In the genomic region with DNA sequence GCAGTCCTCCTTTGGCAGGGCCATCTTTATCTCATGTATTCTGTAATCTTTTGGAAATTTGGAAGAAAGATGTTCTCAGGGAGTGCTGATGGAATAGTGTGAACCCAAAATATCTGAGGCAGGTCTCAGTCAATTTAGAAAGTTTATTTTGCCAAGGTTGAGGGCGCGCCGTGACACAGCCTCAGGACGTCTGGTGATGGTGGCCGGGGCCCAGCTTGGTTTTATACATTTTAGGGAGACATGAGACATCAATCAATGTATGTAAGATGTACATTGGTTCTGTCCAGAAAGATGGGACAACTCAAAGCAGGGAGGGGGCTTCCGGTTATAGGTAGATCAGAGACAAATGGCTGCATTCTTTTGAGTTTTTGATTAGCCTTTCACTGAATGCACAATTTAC, we compare ENCODE assay signal across 14 cellular contexts.
DNase-seq lines count a peak whose midpoint lies in the region; ATAC-seq and TF ChIP-seq lines count a peak whose summit lies in the region.
"Had no signal": no experiment of that assay in that cellular context is flagged by ENCODE, and none has a peak within 500 bp of the region (broad histone marks: within the 10 kb centered on the region; RNA-seq: fewer than 3 reads in every experiment).

No MANE protein-coding gene starts in this region.

- no peak overlapping the region for H2AK5ac ChIP-seq in H9 (ENCODE audit: insufficient read length, low read length)

- H3K9ac ChIP-seq in H9 (ENCODE audit: extremely low read depth, insufficient read length, low read length): no peak overlapping the region
- H3K9ac ChIP-seq: GM23248 had no signal

- no peak for ATAC-seq in HG02973 (IDR thresholded peaks at IDR 0.05; ENCODE audit: unreplicated experiment)

- no peak overlapping the region for H2BK120ac ChIP-seq in H9 (ENCODE audit: low read depth, low read length, poor library complexity, severe bottlenecking)

- no peak overlapping the region for H3K23ac ChIP-seq in H9 (ENCODE audit: insufficient read length, low read depth, low read length)

- H3K27me3 ChIP-seq in H9 (ENCODE audit: insufficient read depth, low read length) (no peaks in the 10 kb centered on the region), testis (no peaks in the 10 kb centered on the region)

- no peaks in the 10 kb centered on the region for H3K36me3 Mint-ChIP-seq in H9 (ENCODE audit: insufficient read depth in 1 of 3, low read depth in 3 of 3)
- H3K36me3 Mint-ChIP-seq in progenitor cell of endocrine pancreas (ENCODE audit: insufficient read depth): no peaks in the 10 kb centered on the region
- H3K36me3 Mint-ChIP-seq: CD4-positive, alpha-beta memory T cell had no signal

- H2AFZ ChIP-seq in H9 (ENCODE audit: low read length): no peak overlapping the region
- H2AFZ ChIP-seq: GM23248 had no signal

- H2BK5ac ChIP-seq in H9 (ENCODE audit: insufficient read length, low read length): no peak overlapping the region

- H3K9me3 Mint-ChIP-seq in H9: no peaks in the 10 kb centered on the region; a peak in 1 of 5 replicates
- H3K9me3 Mint-ChIP-seq in progenitor cell of endocrine pancreas (ENCODE audit: low read depth): no peaks in the 10 kb centered on the region

- H4K20me1 ChIP-seq in H9 (ENCODE audit: control insufficient read depth, insufficient read depth, insufficient read length): peaks cover 5% of the 10 kb centered on the region

- H3K18ac ChIP-seq in H9 (ENCODE audit: insufficient read length, low read depth, low read length): no peak overlapping the region

- H3K4ac ChIP-seq in H9 (ENCODE audit: low read depth, low read length): no peak overlapping the region

- H3K4me1 Mint-ChIP-seq in H9 (no peaks in the 10 kb centered on the region), progenitor cell of endocrine pancreas (ENCODE audit: low read depth) (no peaks in the 10 kb centered on the region)
- H3K4me1 Mint-ChIP-seq: CD4-positive, alpha-beta memory T cell had no signal

- H3K56ac ChIP-seq in H9 (ENCODE audit: insufficient read length, low read depth, low read length): no peak overlapping the region

- no peaks in the 10 kb centered on the region for H3K36me3 ChIP-seq in testis (ENCODE audit: low read depth, missing control alignments)

- no peak overlapping the region for H3K4me3 Mint-ChIP-seq in H9
- H3K4me3 Mint-ChIP-seq in progenitor cell of endocrine pancreas (ENCODE audit: low read depth): no peak overlapping the region
- H3K4me3 Mint-ChIP-seq: CD4-positive, alpha-beta memory T cell had no signal

- H3K14ac ChIP-seq in H9 (ENCODE audit: insufficient read depth, low read length): no peak overlapping the region

- H3K4me3 ChIP-seq in testis (no peak overlapping the region), coronary artery (no peak overlapping the region)
- H3K4me3 ChIP-seq: GM23248 had no signal

- no peak for TF ChIP-seq POLR2A in testis (IDR thresholded peaks at IDR 0.05)

- H4K8ac ChIP-seq in H9 (replicated peaks; ENCODE audit: insufficient read length, low read depth, low read length): no peak overlapping the region

- no peaks in the 10 kb centered on the region for H3K79me2 ChIP-seq in H9 (ENCODE audit: insufficient read depth, low read length)

- no peak overlapping the region for H4K91ac ChIP-seq in H9 (ENCODE audit: insufficient read length, low read depth, low read length)

- H2BK20ac ChIP-seq in H9 (ENCODE audit: low read depth, low read length, poor library complexity, severe bottlenecking): no peak overlapping the region

- no peak overlapping the region for H3K27ac Mint-ChIP-seq in H9
- no peak overlapping the region for H3K27ac Mint-ChIP-seq in progenitor cell of endocrine pancreas

- H3K27ac ChIP-seq in H9 (ENCODE audit: insufficient read length, low read depth, low read length): no peak overlapping the region
- H3K27ac ChIP-seq in testis: no peak overlapping the region
- no peak overlapping the region for H3K27ac ChIP-seq in coronary artery
- H3K27ac ChIP-seq: 22Rv1, C4-2B, GM23248 had no signal

- peak; percentile 19 for DNase-seq in activated CD8-positive, alpha-beta memory T cell treated with anti-CD3 and anti-CD28 coated beads for 24 hours
- no peak for DNase-seq in activated CD8-positive, alpha-beta memory T cell treated with anti-CD3 and anti-CD28 coated beads, Interleukin-2, amount 50 U/mL, for 48 hours
- DNase-seq in H9: peak; percentile 4
- DNase-seq in posterior vena cava (ENCODE audit: low spot score): peak; percentile 30
- peak; percentile 4 for DNase-seq in testis
- no peak for DNase-seq in progenitor cell of endocrine pancreas (ENCODE audit: low spot score, unreplicated experiment)
- DNase-seq in coronary artery (ENCODE audit: low spot score): no peak
- DNase-seq: CD4-positive, alpha-beta memory T cell; DMS79; EL; GM23248 had no signal

- no peaks in the 10 kb centered on the region for H3K9me3 ChIP-seq in H9 (ENCODE audit: control insufficient read depth, low read depth, low read length)
- H3K9me3 ChIP-seq in testis: no peaks in the 10 kb centered on the region

- H3K4me1 ChIP-seq in H9 (ENCODE audit: insufficient read depth, low read length) (no peaks in the 10 kb centered on the region), testis (no peaks in the 10 kb centered on the region)

- H3K27me3 Mint-ChIP-seq in H9 (ENCODE audit: low read depth) (peaks cover 7% of the 10 kb centered on the region), progenitor cell of endocrine pancreas (peaks cover 18% of the 10 kb centered on the region)

- no peak overlapping the region for H3K4me2 ChIP-seq in H9 (ENCODE audit: insufficient read depth, insufficient read length, low read length)

- H2BK15ac ChIP-seq in H9 (ENCODE audit: low read depth, low read length): no peak overlapping the region

- TF ChIP-seq CTCF in H9 (conservative IDR thresholded peaks at IDR 0.05) (no peak), testis (IDR thresholded peaks at IDR 0.05) (no peak), progenitor cell of endocrine pancreas (IDR thresholded peaks at IDR 0.05; ENCODE audit: unreplicated experiment) (no peak), coronary artery (IDR thresholded peaks at IDR 0.05) (no peak)

- no peak overlapping the region for H3T11ph ChIP-seq in H9 (ENCODE audit: low read length)

- intact Hi-C loops in posterior vena cava (cut with DNase I): no loop called here
- intact Hi-C loops in testis (cut with DNase I; ENCODE audit: low total_unique reads): no loop called here

- no peak overlapping the region for H2BK12ac ChIP-seq in H9 (ENCODE audit: insufficient read length, low read depth, low read length)

- no peak overlapping the region for H4K5ac ChIP-seq in H9 (ENCODE audit: insufficient read length, low read depth, low read length)

- no CpG with 5 or more reads among the region's 6 CpGs for WGBS in H9 (ENCODE audit: extremely low coverage, insufficient read length, low lambda C conversion rate)
- WGBS in testis, 2 donors: 92 to 94% methylated on average over 6 of the region's 6 CpGs

- H3K23me2 ChIP-seq in H9 (ENCODE audit: insufficient read length, low read depth, low read length, poor library complexity, severe bottlenecking): no peaks in the 10 kb centered on the region

- no peaks in the 10 kb centered on the region for H3K79me1 ChIP-seq in H9 (ENCODE audit: insufficient read depth, low read depth, low read length, poor library complexity, severe bottlenecking)

Comparison
In these comparisons a context has a peak if more than half of its experiments do, and no peak if none do; other contexts are left out.
1. DNase-seq: peak in activated CD8-positive, alpha-beta memory T cell treated with anti-CD3 and anti-CD28 coated beads for 24 hours (single experiment), H9 (single experiment), posterior vena cava (single experiment) and testis (single experiment); none in activated CD8-positive, alpha-beta memory T cell treated with anti-CD3 and anti-CD28 coated beads, Interleukin-2, amount 50 U/mL, for 48 hours (single experiment), progenitor cell of endocrine pancreas (single experiment) and coronary artery (single experiment).